Comparison of ENCODE assay signal across 18 cellular contexts in the genomic region with DNA sequence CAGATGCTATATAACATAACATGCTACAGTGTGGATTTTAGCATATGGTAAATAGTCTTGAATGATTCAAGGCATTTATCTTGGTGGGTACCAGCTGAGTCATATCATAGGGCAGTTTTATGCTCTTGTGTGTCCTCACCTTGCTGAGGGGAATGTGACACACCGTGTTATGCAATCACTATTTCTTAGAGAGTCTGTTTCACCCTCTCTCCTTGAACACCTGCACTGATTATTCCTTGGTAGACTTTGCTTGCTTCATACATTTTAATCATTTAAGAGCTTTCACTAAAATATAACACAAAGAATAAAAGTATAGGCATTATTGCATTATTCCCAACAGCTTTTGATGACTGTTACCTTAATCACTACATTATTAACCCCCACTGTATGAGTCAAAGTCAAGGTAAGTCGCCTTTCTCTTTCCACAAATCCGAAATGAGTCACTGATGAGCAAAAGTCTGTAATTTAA.
DNase-seq lines count a peak whose midpoint lies in the region; ATAC-seq and TF ChIP-seq lines count a peak whose summit lies in the region.
"Had no signal": no experiment of that assay in that cellular context is flagged by ENCODE, and none has a peak within 500 bp of the region (broad histone marks: within the 10 kb centered on the region; RNA-seq: fewer than 3 reads in every experiment).

No MANE protein-coding gene starts in this region.

- H3K27ac ChIP-seq in angular gyrus (ENCODE audit: low read depth, low read length) = peak overlapping the region; percentile 46
- H3K27ac ChIP-seq in foreskin keratinocyte = no peak overlapping the region
- H3K27ac ChIP-seq in temporal lobe (ENCODE audit: low read depth, low read length) = peak overlapping the region; percentile 66
- no peak overlapping the region for H3K27ac ChIP-seq in upper lobe of left lung
- H3K27ac ChIP-seq: right atrium auricular region, testis had no signal

- H3K36me3 ChIP-seq in upper lobe of left lung = no peaks in the 10 kb centered on the region
- H3K36me3 ChIP-seq: right atrium auricular region had no signal

- ATAC-seq in foreskin keratinocyte = peak; percentile 97
- ATAC-seq in upper lobe of left lung (ENCODE audit: low FRiP score in 2 of 2) = no peak
- no peak for ATAC-seq in GM19023 (IDR thresholded peaks at IDR 0.05; ENCODE audit: unreplicated experiment)
- ATAC-seq: activated CD8-positive, alpha-beta memory T cell treated with anti-CD3 and anti-CD28 coated beads, Interleukin-2, amount 10 ng/mL, durations not matched to agents 7 days and 5 days had no signal

- TF ChIP-seq CTCF in foreskin keratinocyte (conservative IDR thresholded peaks at IDR 0.05) = no peak
- no peak for TF ChIP-seq CTCF in upper lobe of left lung (IDR thresholded peaks at IDR 0.05)

- no peaks in the 10 kb centered on the region for H3K9me3 ChIP-seq in upper lobe of left lung
- H3K9me3 ChIP-seq: right atrium auricular region, testis had no signal

- no peak overlapping the region for H3K4me3 ChIP-seq in upper lobe of left lung
- H3K4me3 ChIP-seq: right atrium auricular region, testis had no signal

- no peak for TF ChIP-seq POLR2A in upper lobe of left lung (IDR thresholded peaks at IDR 0.05)

- DNase-seq in HS-5 (ENCODE audit: low read depth) (peak; percentile 25), foreskin keratinocyte (peak; percentile 97 to 98), SHP77 (lab: John Stamatoyannopoulos, UW) (no peak), upper lobe of left lung (no peak)
- no peak for DNase-seq in stimulated activated CD4-positive, alpha-beta T cell treated with anti-CD3 and anti-CD28 coated beads, Interleukin-4, amount 100 ng/mL, for 1 hour
- DNase-seq: activated CD4-positive, CD25-positive, alpha-beta regulatory T cell; activated CD8-positive, alpha-beta memory T cell treated with anti-CD3 and anti-CD28 coated beads, Interleukin-2, amount 10 ng/mL, durations not matched to agents 7 days and 5 days; DMS79 treated with DMSO at 0.1 percent for 48 hours; effector CD8-positive, alpha-beta T cell; mesendoderm; NCI-H1930; NCI-H748 treated with DMSO at 0.1 percent for 48 hours; stimulated activated CD4-positive, alpha-beta T cell treated with anti-CD3 and anti-CD28 coated beads, Interleukin-1b, Interleukin-23, amount 100 ng/mL, for 48 hours; testis had no signal

- TF ChIP-seq EP300 in upper lobe of left lung (IDR thresholded peaks at IDR 0.05) = no peak

- 64 to 73% methylated on average over 3 of the region's 3 CpGs for WGBS in upper lobe of left lung, 2 donors

- peaks cover 15% of the 10 kb centered on the region for H3K4me1 ChIP-seq in foreskin keratinocyte
- no peaks in the 10 kb centered on the region for H3K4me1 ChIP-seq in upper lobe of left lung
- H3K4me1 ChIP-seq: testis had no signal

- H3K27me3 ChIP-seq in foreskin keratinocyte (no peaks in the 10 kb centered on the region), upper lobe of left lung (no peaks in the 10 kb centered on the region)
- H3K27me3 ChIP-seq: right atrium auricular region, testis had no signal

Comparison
In these comparisons a context has a peak if more than half of its experiments do, and no peak if none do; other contexts are left out.
1. DNase-seq: peak in HS-5 (single experiment) and foreskin keratinocyte (2 of 2); none in SHP77 (0 of 2), stimulated activated CD4-positive, alpha-beta T cell treated with anti-CD3 and anti-CD28 coated beads, Interleukin-4, amount 100 ng/mL, for 1 hour (single experiment) and upper lobe of left lung (0 of 2).
2. H3K27ac ChIP-seq: peak in angular gyrus (single experiment) and temporal lobe (single experiment); none in foreskin keratinocyte (single experiment) and upper lobe of left lung (0 of 4).